Comparison of ENCODE assay signal across 19 cellular contexts in genomic region chr22:32661737-32662586, GRCh38.
DNase-seq lines count a peak whose midpoint lies in the region; ATAC-seq, FAIRE-seq and TF ChIP-seq lines count a peak whose summit lies in the region.
"Had no signal": no experiment of that assay in that cellular context is flagged by ENCODE, and none has a peak within 500 bp of the region (broad histone marks: within the 10 kb centered on the region; RNA-seq: fewer than 3 reads in every experiment).

No MANE protein-coding gene starts in this region.

- H3K4me3 Mint-ChIP-seq in astrocyte (ENCODE audit: unreplicated experiment) = no peak overlapping the region
- no peak overlapping the region for H3K4me3 Mint-ChIP-seq in CD8-positive, alpha-beta memory T cell
- H3K4me3 Mint-ChIP-seq: activated B cell treated with CpG ODN at 0.5 μM for 24 hours, IgD-negative memory B cell had no signal

- no peaks in the 10 kb centered on the region for H3K36me3 Mint-ChIP-seq in astrocyte (ENCODE audit: low read depth, unreplicated experiment)
- no peaks in the 10 kb centered on the region for H3K36me3 Mint-ChIP-seq in CD8-positive, alpha-beta memory T cell
- H3K36me3 Mint-ChIP-seq: IgD-negative memory B cell had no signal

- peaks cover 4% of the 10 kb centered on the region for H3K9me3 Mint-ChIP-seq in astrocyte (ENCODE audit: unreplicated experiment)
- no peaks in the 10 kb centered on the region for H3K9me3 Mint-ChIP-seq in CD8-positive, alpha-beta memory T cell
- H3K9me3 Mint-ChIP-seq: activated B cell treated with CpG ODN at 0.5 μM for 24 hours, IgD-negative memory B cell had no signal

- peaks cover 19% of the 10 kb centered on the region for H3K4me1 Mint-ChIP-seq in astrocyte (ENCODE audit: low read depth, unreplicated experiment)
- H3K4me1 Mint-ChIP-seq in CD8-positive, alpha-beta memory T cell = no peaks in the 10 kb centered on the region
- H3K4me1 Mint-ChIP-seq: activated B cell treated with CpG ODN at 0.5 μM for 24 hours, IgD-negative memory B cell had no signal

- H3K4me2 ChIP-seq in astrocyte (ENCODE audit: low read length) (peak overlapping the region; percentile 74), hepatocyte (no peak overlapping the region)

- H3K9me2 ChIP-seq in hepatocyte (replicated peaks; ENCODE audit: insufficient read depth) = no peaks in the 10 kb centered on the region

- H3K4me1 ChIP-seq in astrocyte (ENCODE audit: insufficient read depth, low read length) (peaks cover 18% of the 10 kb centered on the region), foreskin keratinocyte (peaks cover 26% of the 10 kb centered on the region), subcutaneous abdominal adipose tissue (ENCODE audit: control insufficient read depth in 5 of 5, insufficient read depth in 5 of 5, low read length in 5 of 5) (peaks cover 3 to 20% (median 16%) of the 10 kb centered on the region in 5 donors), hepatocyte (ENCODE audit: insufficient read depth) (peaks cover 8% of the 10 kb centered on the region)
- no peaks in the 10 kb centered on the region for H3K4me1 ChIP-seq in CD8-positive, alpha-beta memory T cell (ENCODE audit: insufficient read depth, low read length)
- H3K4me1 ChIP-seq: right lobe of liver had no signal

- DNase-seq in GM04503 (ENCODE audit: low read depth) (peak; percentile 95), astrocyte (ENCODE audit: low read depth) (peak; percentile 75), foreskin keratinocyte (peak; percentile 18 to 56), hepatocyte (ENCODE audit: low spot score) (no peak)
- no peak for DNase-seq in CD8-positive, alpha-beta memory T cell
- no peak for DNase-seq in activated CD4-positive, alpha-beta T cell treated with anti-CD3 and anti-CD28 coated beads, Interleukin-2, amount 50 U/mL, for 4 hours
- DNase-seq: activated B cell treated with CpG ODN at 0.5 μM for 24 hours; activated effector memory CD4-positive, alpha-beta T cell treated with anti-CD3 and anti-CD28 coated beads, Interleukin-2, amount 50 U/mL, for 16 hours; GDM1; NCI-H1048; NCI-H2171 treated with DMSO at 0.1 percent for 48 hours; right lobe of liver; stimulated activated CD4-positive, alpha-beta T cell treated with anti-CD3 and anti-CD28 coated beads, Interleukin-2, amount 100 ng/mL, for 48 hours; stimulated activated CD8-positive, alpha-beta memory T cell treated with anti-CD3 and anti-CD28 coated beads, Interleukin-4, amount 100 ng/mL, for 48 hours had no signal

- CTCF ChIA-PET in CD8-positive, alpha-beta memory T cell (lab: Charles Lee) = interaction anchor here (1.3 kb wide), 1 partner anchor 11 kb away, joined by 3 read pairs; no protein-coding TSS in a partner anchor

- peaks cover 12% of the 10 kb centered on the region for H3K27me3 Mint-ChIP-seq in astrocyte (ENCODE audit: low read depth, unreplicated experiment)
- peaks cover 7 to 13% of the 10 kb centered on the region in 2 donors for H3K27me3 Mint-ChIP-seq in CD8-positive, alpha-beta memory T cell
- H3K27me3 Mint-ChIP-seq: activated B cell treated with CpG ODN at 0.5 μM for 24 hours had no signal

- 60% methylated on average over 9 of the region's 9 CpGs for WGBS in hepatocyte (ENCODE audit: low lambda C conversion rate, missing lambda C conversion rate)

- H3K9ac ChIP-seq in astrocyte (ENCODE audit: low read length) (no peak overlapping the region), subcutaneous abdominal adipose tissue (ENCODE audit: low read length in 5 of 5) (no peak overlapping the region)

- TF ChIP-seq CTCF in astrocyte (IDR thresholded peaks at IDR 0.05; ENCODE audit: insufficient read depth, low read depth, low read length) = no peak
- no peak for TF ChIP-seq CTCF in foreskin keratinocyte (conservative IDR thresholded peaks at IDR 0.05)
- no peak for TF ChIP-seq CTCF in hepatocyte (IDR thresholded peaks at IDR 0.05; ENCODE audit: poor library complexity)

- POLR2A ChIA-PET in CD8-positive, alpha-beta memory T cell (lab: Charles Lee) = no interaction called here

- no peaks in the 10 kb centered on the region for H3K9me3 ChIP-seq in astrocyte (ENCODE audit: insufficient read depth, low read depth, low read length)
- no peaks in the 10 kb centered on the region for H3K9me3 ChIP-seq in subcutaneous abdominal adipose tissue (ENCODE audit: control insufficient read depth in 5 of 5, low read length in 5 of 5)
- H3K9me3 ChIP-seq in CD8-positive, alpha-beta memory T cell (ENCODE audit: low read length) = no peaks in the 10 kb centered on the region
- H3K9me3 ChIP-seq in hepatocyte (ENCODE audit: low read depth) = no peaks in the 10 kb centered on the region
- H3K9me3 ChIP-seq: right lobe of liver had no signal

- H3K27ac ChIP-seq in astrocyte (ENCODE audit: low read depth, low read length) = peak overlapping the region; percentile 49
- no peak overlapping the region for H3K27ac ChIP-seq in foreskin keratinocyte
- H3K27ac ChIP-seq in subcutaneous abdominal adipose tissue (ENCODE audit: low read depth, low read length) = peak overlapping the region; percentile 71
- no peak overlapping the region for H3K27ac ChIP-seq in CD8-positive, alpha-beta memory T cell (ENCODE audit: low read depth, low read length)
- H3K27ac ChIP-seq in hepatocyte = no peak overlapping the region
- H3K27ac ChIP-seq: right lobe of liver had no signal

- no peaks in the 10 kb centered on the region for H3K27me3 ChIP-seq in astrocyte (ENCODE audit: insufficient read depth, low read length)
- H3K27me3 ChIP-seq in foreskin keratinocyte = no peaks in the 10 kb centered on the region
- H3K27me3 ChIP-seq in subcutaneous abdominal adipose tissue (ENCODE audit: control insufficient read depth in 5 of 5, insufficient read depth in 4 of 5, low read length in 5 of 5) = no peaks in the 10 kb centered on the region
- H3K27me3 ChIP-seq in CD8-positive, alpha-beta memory T cell (ENCODE audit: insufficient read depth, low read length, poor library complexity, severe bottlenecking) = no peaks in the 10 kb centered on the region
- H3K27me3 ChIP-seq in hepatocyte = no peaks in the 10 kb centered on the region
- H3K27me3 ChIP-seq: dorsolateral prefrontal cortex, right lobe of liver had no signal

- H3K27ac Mint-ChIP-seq in astrocyte (ENCODE audit: unreplicated experiment) = peak overlapping the region; percentile 29
- no peak overlapping the region for H3K27ac Mint-ChIP-seq in CD8-positive, alpha-beta memory T cell
- H3K27ac Mint-ChIP-seq: activated B cell treated with CpG ODN at 0.5 μM for 24 hours, IgD-negative memory B cell had no signal

- H3K79me2 ChIP-seq in astrocyte (ENCODE audit: insufficient read depth, low read length) (no peaks in the 10 kb centered on the region), hepatocyte (no peaks in the 10 kb centered on the region)

- H2AFZ ChIP-seq in astrocyte (ENCODE audit: low read depth, low read length) (peak overlapping the region; percentile 42), hepatocyte (no peak overlapping the region)

- peak; percentile 89 for FAIRE-seq in astrocyte (lab: Jason Lieb, UNC)

- H3K36me3 ChIP-seq in astrocyte (ENCODE audit: insufficient read depth, low read length) = no peaks in the 10 kb centered on the region
- no peaks in the 10 kb centered on the region for H3K36me3 ChIP-seq in subcutaneous abdominal adipose tissue (ENCODE audit: control insufficient read depth in 5 of 5, insufficient read depth in 5 of 5, low read length in 5 of 5)
- H3K36me3 ChIP-seq in CD8-positive, alpha-beta memory T cell (ENCODE audit: insufficient read depth, low read length) = no peaks in the 10 kb centered on the region
- no peaks in the 10 kb centered on the region for H3K36me3 ChIP-seq in hepatocyte (replicated peaks; ENCODE audit: insufficient read depth, low read depth)
- H3K36me3 ChIP-seq: right lobe of liver had no signal

- peak overlapping the region; percentile 20 for H3K4me3 ChIP-seq in astrocyte (ENCODE audit: insufficient read depth, low read depth, low read length)
- no peak overlapping the region for H3K4me3 ChIP-seq in subcutaneous abdominal adipose tissue (ENCODE audit: low read depth in 1 of 5, low read length in 5 of 5)
- no peak overlapping the region for H3K4me3 ChIP-seq in CD8-positive, alpha-beta memory T cell (ENCODE audit: low read length)
- H3K4me3 ChIP-seq in hepatocyte = no peak overlapping the region
- H3K4me3 ChIP-seq: dorsolateral prefrontal cortex, right lobe of liver had no signal

- no peaks in the 10 kb centered on the region for H4K20me1 ChIP-seq in astrocyte (ENCODE audit: insufficient read depth, low read length)
- H4K20me1 ChIP-seq in hepatocyte (ENCODE audit: insufficient read depth, poor library complexity, severe bottlenecking) = no peaks in the 10 kb centered on the region

- ATAC-seq in foreskin keratinocyte = no peak
- no peak for ATAC-seq in GM18909 (IDR thresholded peaks at IDR 0.05; ENCODE audit: poor library complexity, unreplicated experiment)
- ATAC-seq: esophagus mucosa, right lobe of liver had no signal

Comparison
In these comparisons a context has a peak if more than half of its experiments do, and no peak if none do; other contexts are left out.
1. DNase-seq: peak in GM04503 (single experiment), astrocyte (single experiment) and foreskin keratinocyte (2 of 2); none in CD8-positive, alpha-beta memory T cell (0 of 5), hepatocyte (single experiment) and activated CD4-positive, alpha-beta T cell treated with anti-CD3 and anti-CD28 coated beads, Interleukin-2, amount 50 U/mL, for 4 hours (0 of 2).
2. H3K27ac ChIP-seq: peak in astrocyte (single experiment) and subcutaneous abdominal adipose tissue (single experiment); none in foreskin keratinocyte (single experiment), CD8-positive, alpha-beta memory T cell (single experiment) and hepatocyte (single experiment).